In the genomic region with DNA sequence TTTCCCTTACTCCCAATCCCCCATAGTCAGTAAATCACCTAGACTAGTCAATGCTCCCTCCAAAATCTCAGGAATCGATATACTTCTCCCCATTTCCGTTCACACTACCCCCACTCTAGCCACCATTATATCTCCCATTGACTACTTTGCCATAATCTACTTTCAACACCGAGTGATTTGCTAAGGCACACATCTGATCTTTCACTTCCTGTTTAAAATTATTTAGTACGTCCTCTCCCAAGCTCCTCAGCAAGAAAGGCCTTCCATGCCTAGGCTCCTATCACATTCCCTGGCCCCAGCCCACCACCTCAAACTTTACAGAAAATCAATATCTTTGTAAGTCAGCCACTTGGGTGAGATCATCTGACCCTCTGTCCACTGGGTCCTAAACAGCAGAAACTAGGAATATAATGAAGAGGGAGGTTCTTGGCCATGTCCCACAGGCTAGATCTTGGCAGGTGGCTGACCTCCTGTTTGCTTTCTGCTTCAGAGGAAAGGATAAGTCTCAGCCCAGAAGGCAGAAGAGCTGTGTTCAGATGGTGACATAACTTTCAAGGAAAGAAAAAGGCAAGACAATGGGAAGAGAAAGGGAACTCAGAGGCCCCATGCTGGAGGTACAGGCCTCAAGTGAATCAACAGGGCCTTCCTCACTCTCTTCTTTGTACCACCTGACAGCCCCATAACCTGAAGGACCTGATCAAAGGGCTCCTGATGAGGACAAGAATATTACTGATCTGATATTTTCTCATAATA, we compare ENCODE assay signal across 16 cellular contexts.
"Had no signal": no experiment of that assay in that cellular context is flagged by ENCODE, and none has a peak within 500 bp of the region (broad histone marks: within the 10 kb centered on the region; RNA-seq: fewer than 3 reads in every experiment).

No MANE protein-coding gene starts in this region.

- H3K4me1 ChIP-seq: colonic mucosa, gastrocnemius medialis had no signal

- FAIRE-seq: keratinocyte had no signal

- ATAC-seq: activated CD4-positive, alpha-beta T cell treated with anti-CD3 and anti-CD28 coated beads for 36 hours; activated CD8-positive, alpha-beta T cell treated with anti-CD3 and anti-CD28 coated beads for 36 hours; gastrocnemius medialis; stimulated activated effector memory CD8-positive, alpha-beta T cell treated with anti-CD3 and anti-CD28 coated beads, Interleukin-12 subunit alpha, Interleukin-12 subunit beta, amount 100 ng/mL, for 72 hours had no signal

- H3K27me3 ChIP-seq: colonic mucosa, gastrocnemius medialis, right atrium auricular region, tibial nerve, vagina had no signal

- H3K36me3 ChIP-seq: colonic mucosa, gastrocnemius medialis, left ventricle myocardium inferior, right atrium auricular region, tibial nerve, vagina had no signal

- H3K27ac Mint-ChIP-seq: activated CD4-positive, alpha-beta T cell treated with anti-CD3 and anti-CD28 coated beads for 36 hours; activated CD8-positive, alpha-beta T cell treated with anti-CD3 and anti-CD28 coated beads for 36 hours; stimulated activated effector memory CD8-positive, alpha-beta T cell treated with anti-CD3 and anti-CD28 coated beads, Interleukin-12 subunit alpha, Interleukin-12 subunit beta, amount 100 ng/mL, for 72 hours had no signal

- H3K4me3 ChIP-seq: colonic mucosa, gastrocnemius medialis, left ventricle myocardium inferior, right atrium auricular region, smooth muscle cell, tibial nerve, vagina had no signal

- H3K9me3 Mint-ChIP-seq: activated CD8-positive, alpha-beta T cell treated with anti-CD3 and anti-CD28 coated beads for 36 hours; stimulated activated effector memory CD8-positive, alpha-beta T cell treated with anti-CD3 and anti-CD28 coated beads, Interleukin-12 subunit alpha, Interleukin-12 subunit beta, amount 100 ng/mL, for 72 hours had no signal

- H3K27ac ChIP-seq: colonic mucosa, gastrocnemius medialis, left ventricle myocardium inferior, right atrium auricular region, vagina, VCaP had no signal

- H3K4me2 ChIP-seq: smooth muscle cell had no signal

- H3K27me3 Mint-ChIP-seq: activated CD8-positive, alpha-beta T cell treated with anti-CD3 and anti-CD28 coated beads for 36 hours had no signal

- H3K4me1 Mint-ChIP-seq: activated CD4-positive, alpha-beta T cell treated with anti-CD3 and anti-CD28 coated beads for 36 hours had no signal

- DNase-seq: activated CD4-positive, alpha-beta T cell treated with anti-CD3 and anti-CD28 coated beads for 36 hours; activated CD8-positive, alpha-beta memory T cell treated with anti-CD3 and anti-CD28 coated beads, Interleukin-2, amount 50 U/mL, for 48 hours; activated CD8-positive, alpha-beta T cell treated with anti-CD3 and anti-CD28 coated beads for 36 hours; activated naive CD4-positive, alpha-beta T cell treated with Interleukin-2 at 50 U/mL for 16 hours; colonic mucosa; effector CD4-positive, alpha-beta T cell; gastrocnemius medialis; left ventricle myocardium inferior; posterior cingulate gyrus had no signal

- H3K4me3 Mint-ChIP-seq: activated CD4-positive, alpha-beta T cell treated with anti-CD3 and anti-CD28 coated beads for 36 hours; activated CD8-positive, alpha-beta T cell treated with anti-CD3 and anti-CD28 coated beads for 36 hours; stimulated activated effector memory CD8-positive, alpha-beta T cell treated with anti-CD3 and anti-CD28 coated beads, Interleukin-12 subunit alpha, Interleukin-12 subunit beta, amount 100 ng/mL, for 72 hours had no signal

- H3K36me3 Mint-ChIP-seq: stimulated activated effector memory CD8-positive, alpha-beta T cell treated with anti-CD3 and anti-CD28 coated beads, Interleukin-12 subunit alpha, Interleukin-12 subunit beta, amount 100 ng/mL, for 72 hours had no signal

- H3K9me3 ChIP-seq: colonic mucosa, gastrocnemius medialis, left ventricle myocardium inferior, right atrium auricular region, tibial nerve, vagina had no signal
